1 cellular context compared by ENCODE assay signal in the genomic region with DNA sequence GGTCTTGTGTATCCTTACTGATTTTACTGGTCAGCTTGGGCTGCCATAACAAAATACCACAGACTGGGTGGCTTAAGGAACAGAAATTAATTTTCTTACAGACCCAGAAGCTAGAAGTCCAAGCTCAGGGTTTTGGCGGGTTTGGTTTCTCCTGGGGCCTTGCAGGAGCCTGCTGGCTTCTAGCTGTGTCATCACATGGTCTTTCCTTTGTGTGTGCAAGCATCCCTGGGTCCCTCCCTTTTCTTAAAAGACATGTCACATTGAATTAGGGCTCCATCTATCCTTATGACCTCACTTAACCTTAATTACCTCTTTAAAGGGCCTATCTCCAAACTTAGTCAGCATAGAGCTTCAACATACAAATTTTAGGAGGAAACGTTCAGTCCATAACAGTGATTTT.
TF ChIP-seq lines count a peak whose summit lies in the region.

No MANE protein-coding gene starts in this region.

TF ChIP-seq in K562, 482 proteins besides CTCF, POLR2A, EP300 and RAD21:
- TF ChIP-seq KLF6 (CRISPR knock-in tag; IDR thresholded peaks at IDR 0.05; ENCODE audit: borderline replicate concordance) (no peak), HNRNPH1 (optimal IDR thresholded peaks at IDR 0.05; ENCODE audit: low read depth, low read length) (no peak), MEIS2 (IDR thresholded peaks at IDR 0.05; ENCODE audit: partially characterized antibody) (peak; percentile 60), ZBTB8A (IDR thresholded peaks at IDR 0.05; ENCODE audit: partially characterized antibody) (no peak)
- TF ChIP-seq, protein P1, sequence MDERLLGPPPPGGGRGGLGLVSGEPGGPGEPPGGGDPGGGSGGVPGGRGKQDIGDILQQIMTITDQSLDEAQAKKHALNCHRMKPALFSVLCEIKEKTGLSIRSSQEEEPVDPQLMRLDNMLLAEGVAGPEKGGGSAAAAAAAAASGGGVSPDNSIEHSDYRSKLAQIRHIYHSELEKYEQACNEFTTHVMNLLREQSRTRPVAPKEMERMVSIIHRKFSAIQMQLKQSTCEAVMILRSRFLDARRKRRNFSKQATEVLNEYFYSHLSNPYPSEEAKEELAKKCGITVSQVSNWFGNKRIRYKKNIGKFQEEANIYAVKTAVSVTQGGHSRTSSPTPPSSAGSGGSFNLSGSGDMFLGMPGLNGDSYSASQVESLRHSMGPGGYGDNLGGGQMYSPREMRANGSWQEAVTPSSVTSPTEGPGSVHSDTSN (CRISPR knock-in tag; IDR thresholded peaks at IDR 0.05; ENCODE audit: low read depth): no peak
- TF ChIP-seq, protein P1 (tag; conservative IDR thresholded peaks at IDR 0.05; ENCODE audit: low read depth): 0 out of 2 replicates have a peak, but pooled peaks have one; percentile 31
